13 cellular contexts compared by ENCODE assay signal in the genomic region with DNA sequence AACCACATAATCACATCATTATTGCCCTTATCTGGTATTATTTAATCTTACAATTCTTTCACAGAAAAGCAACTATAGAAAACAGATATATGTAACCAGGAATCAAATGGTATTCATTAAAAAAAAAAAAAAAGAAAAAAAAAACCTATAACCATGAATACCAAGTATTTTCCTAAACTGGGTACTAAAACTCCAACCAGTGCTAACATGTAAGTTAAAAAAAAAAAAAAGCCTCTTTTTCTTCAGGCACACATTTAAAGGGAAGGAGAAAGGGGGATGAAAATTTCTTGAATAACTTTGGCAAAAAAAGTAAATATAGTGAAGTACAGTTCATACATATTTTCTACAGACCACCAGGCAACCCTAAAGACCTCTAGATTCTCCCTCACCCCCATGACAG. TPM values are rescaled to one million over a fixed set of nuclear protein-coding genes. Genes with fewer than 3 reads are reported as not detected.
DNase-seq lines count a peak whose midpoint lies in the region; ATAC-seq and TF ChIP-seq lines count a peak whose summit lies in the region.
"Had no signal": no experiment of that assay in that cellular context is flagged by ENCODE, and none has a peak within 500 bp of the region (broad histone marks: within the 10 kb centered on the region; RNA-seq: fewer than 3 reads in every experiment).

No MANE protein-coding gene starts in this region.

- TF ChIP-seq EP300 in gastroesophageal sphincter (IDR thresholded peaks at IDR 0.05): no peak

- no peaks in the 10 kb centered on the region for H3K27me3 ChIP-seq in dorsolateral prefrontal cortex
- H3K27me3 ChIP-seq in skeletal muscle satellite cell (ENCODE audit: control insufficient read depth, insufficient read depth, low read length): no peaks in the 10 kb centered on the region
- H3K27me3 ChIP-seq in gastroesophageal sphincter: no peaks in the 10 kb centered on the region
- H3K27me3 ChIP-seq: ascending aorta, tibial artery had no signal

- no peak for TF ChIP-seq POLR2A in NB4 (IDR thresholded peaks at IDR 0.05; ENCODE audit: extremely low read depth, insufficient read length)
- TF ChIP-seq POLR2A in gastroesophageal sphincter (IDR thresholded peaks at IDR 0.05): no peak

- H3K4me1 ChIP-seq in skeletal muscle satellite cell (ENCODE audit: control insufficient read depth, insufficient read depth, low read length) (peaks cover 11% of the 10 kb centered on the region), gastroesophageal sphincter (peaks cover 0 to 33% (median 0%) of the 10 kb centered on the region in 3 donors)
- H3K4me1 ChIP-seq: parathyroid adenoma had no signal

- no peaks in the 10 kb centered on the region for H3K36me3 ChIP-seq in skeletal muscle satellite cell (ENCODE audit: insufficient read depth, low read length)
- no peaks in the 10 kb centered on the region for H3K36me3 ChIP-seq in gastroesophageal sphincter
- H3K36me3 ChIP-seq: ascending aorta, tibial artery had no signal

- no peaks in the 10 kb centered on the region for H3K27me3 Mint-ChIP-seq in activated T-cell treated with anti-CD3 and anti-CD28 coated beads, Interleukin-2, amount 50 U/mL, for 72 hours (ENCODE audit: low read depth)

- H3K27ac ChIP-seq in dorsolateral prefrontal cortex: no peak overlapping the region
- no peak overlapping the region for H3K27ac ChIP-seq in gastroesophageal sphincter
- H3K27ac ChIP-seq: ascending aorta, parathyroid adenoma, tibial artery had no signal

- no peak for TF ChIP-seq CTCF in NB4 (IDR thresholded peaks at IDR 0.05; ENCODE audit: low read depth, low read length)
- TF ChIP-seq CTCF in dorsolateral prefrontal cortex (IDR thresholded peaks at IDR 0.05 in 54 of 56, conservative IDR thresholded peaks at IDR 0.05 in 2 of 56; ENCODE audit: low read depth in 1 of 56, partially characterized antibody in 56 of 56): no peak
- no peak for TF ChIP-seq CTCF in gastroesophageal sphincter (IDR thresholded peaks at IDR 0.05)

- peak overlapping the region; percentile 88 to 100 for H3K4me3 Mint-ChIP-seq in activated T-cell treated with anti-CD3 and anti-CD28 coated beads, Interleukin-2, amount 50 U/mL, for 72 hours

- H3K9ac ChIP-seq in skeletal muscle satellite cell (ENCODE audit: low read depth, low read length): no peak overlapping the region
- H3K9ac ChIP-seq: parathyroid adenoma had no signal

- H3K4me1 Mint-ChIP-seq in activated T-cell treated with anti-CD3 and anti-CD28 coated beads, Interleukin-2, amount 50 U/mL, for 72 hours (ENCODE audit: low read depth): peaks cover 75% of the 10 kb centered on the region

- H3K4me2 ChIP-seq in skeletal muscle satellite cell (ENCODE audit: low read length): peak overlapping the region; percentile 99

- H3K27ac Mint-ChIP-seq in activated T-cell treated with anti-CD3 and anti-CD28 coated beads, Interleukin-2, amount 50 U/mL, for 72 hours: no peak overlapping the region

- DNase-seq in activated T-cell treated with anti-CD3 and anti-CD28 coated beads, Interleukin-2, amount 50 U/mL, for 72 hours: no peak
- DNase-seq in activated T-cell treated with anti-CD3 and anti-CD28 coated beads for 4 hours: no peak
- no peak for DNase-seq in NB4 (ENCODE audit: low read depth)
- no peak for DNase-seq in dorsolateral prefrontal cortex
- DNase-seq in NCI-H1105 (lab: John Stamatoyannopoulos, UW): no peak
- DNase-seq in ACHN: no peak
- DNase-seq: activated CD4-positive, CD25-positive, alpha-beta regulatory T cell treated with anti-CD3 and anti-CD28 coated beads, Interleukin-2, amount 50 U/mL, for 72 hours; NCI-H2171; tibial artery had no signal

- no peak for ATAC-seq in activated T-cell treated with anti-CD3 and anti-CD28 coated beads, Interleukin-2, amount 50 U/mL, for 72 hours (replicated peaks in 1 of 2)
- no peak for ATAC-seq in gastroesophageal sphincter

- intact Hi-C loops in dorsolateral prefrontal cortex (cut with DNase I): loop anchor here in 1 of 2 donors (10.0 kb wide), 1 partner anchor 362 kb away; no protein-coding TSS in a partner anchor

- no peaks in the 10 kb centered on the region for H3K9me3 ChIP-seq in skeletal muscle satellite cell (replicated peaks; ENCODE audit: low read length)
- no peaks in the 10 kb centered on the region for H3K9me3 ChIP-seq in gastroesophageal sphincter
- H3K9me3 ChIP-seq: ascending aorta, tibial artery had no signal

- H3K4me3 ChIP-seq in NB4 (ENCODE audit: low read depth, low read length) (peak overlapping the region; percentile 96), dorsolateral prefrontal cortex (peak overlapping the region in 36 of 59 donors; percentile 3 to 97 (median 84)), skeletal muscle satellite cell (ENCODE audit: low read length) (no peak overlapping the region), gastroesophageal sphincter (no peak overlapping the region)
- H3K4me3 ChIP-seq: ascending aorta, tibial artery had no signal

- in situ Hi-C loops in ACHN (cut with HindIII; ENCODE audit: low pct_ligation_motif_present, low pct_unique_long_range_greater_than_20kb, low sequenced_read_pairs): no loop called here

- H3K36me3 Mint-ChIP-seq in activated T-cell treated with anti-CD3 and anti-CD28 coated beads, Interleukin-2, amount 50 U/mL, for 72 hours (ENCODE audit: insufficient read depth in 2 of 2): peaks cover 6 to 9% of the 10 kb centered on the region in 2 donors

- no peaks in the 10 kb centered on the region for H3K9me3 Mint-ChIP-seq in activated T-cell treated with anti-CD3 and anti-CD28 coated beads, Interleukin-2, amount 50 U/mL, for 72 hours

RNA-seq across cellular contexts. Expression of a gene that starts 2.1 kb away (rescaled TPM):
- total RNA-seq in activated T-cell treated with anti-CD3 and anti-CD28 coated beads, Interleukin-2, amount 50 U/mL, for 72 hours: 10 to 100 TPM; 25.6 to 32.7 TPM
- 10 to 100 TPM; 10.2 to 29.3 (median 17.8) TPM for total RNA-seq in dorsolateral prefrontal cortex
- total RNA-seq in skeletal muscle satellite cell (2012; rRNA removed): 29.4 and 29.5 TPM in 2 replicates
- total RNA-seq in gastroesophageal sphincter: 1 to 10 TPM; 2.5 to 8.8 (median 4.1) TPM

RNA-seq across cellular contexts. Expression of a gene that starts 2.8 kb away (rescaled TPM):
- total RNA-seq in activated T-cell treated with anti-CD3 and anti-CD28 coated beads, Interleukin-2, amount 50 U/mL, for 72 hours: 100 to 1,000 TPM; 174 to 190 TPM
- total RNA-seq in dorsolateral prefrontal cortex: 10 to 100 TPM; 34.2 to 64.1 (median 50.4) TPM
- total RNA-seq in skeletal muscle satellite cell (2012; rRNA removed): 74.5 and 85.2 TPM in 2 replicates
- total RNA-seq in gastroesophageal sphincter: 10 to 100 TPM; 18.8 to 26.0 (median 24.4) TPM

RNA-seq across cellular contexts. Expression of a gene that starts 34.1 kb away (rescaled TPM):
- total RNA-seq in activated T-cell treated with anti-CD3 and anti-CD28 coated beads, Interleukin-2, amount 50 U/mL, for 72 hours: 100 to 1,000 TPM; 187 to 200 TPM
- total RNA-seq in dorsolateral prefrontal cortex: 100 to 1,000 TPM in 6 of 120 experiments, 10 to 100 TPM in 114; 47.9 to 110 (median 81.9) TPM
- 88.2 and 108 TPM in 2 replicates for total RNA-seq in skeletal muscle satellite cell (2012; rRNA removed)
- total RNA-seq in gastroesophageal sphincter: 10 to 100 TPM; 43.6 to 55.6 (median 48.1) TPM

RNA-seq across cellular contexts. Expression of a gene that starts 46.0 kb away (rescaled TPM):
- total RNA-seq in activated T-cell treated with anti-CD3 and anti-CD28 coated beads, Interleukin-2, amount 50 U/mL, for 72 hours: 10 to 100 TPM; 17.6 to 18.4 TPM
- 10 to 100 TPM; 14.0 to 39.1 (median 21.7) TPM for total RNA-seq in dorsolateral prefrontal cortex
- total RNA-seq in skeletal muscle satellite cell (2012; rRNA removed): 10.3 and 16.0 TPM in 2 replicates
- 10 to 100 TPM in 2 of 4 donors, 1 to 10 TPM in 2; 4.5 to 13.1 (median 9.5) TPM for total RNA-seq in gastroesophageal sphincter

Comparison
In these comparisons a context has a peak if more than half of its experiments do, and no peak if none do; other contexts are left out.
1. H3K4me3 ChIP-seq: peak in NB4 (single experiment) and dorsolateral prefrontal cortex (36 of 59); none in skeletal muscle satellite cell (single experiment) and gastroesophageal sphincter (0 of 2).